Comparison of ENCODE assay signal across 19 cellular contexts in the genomic region with DNA sequence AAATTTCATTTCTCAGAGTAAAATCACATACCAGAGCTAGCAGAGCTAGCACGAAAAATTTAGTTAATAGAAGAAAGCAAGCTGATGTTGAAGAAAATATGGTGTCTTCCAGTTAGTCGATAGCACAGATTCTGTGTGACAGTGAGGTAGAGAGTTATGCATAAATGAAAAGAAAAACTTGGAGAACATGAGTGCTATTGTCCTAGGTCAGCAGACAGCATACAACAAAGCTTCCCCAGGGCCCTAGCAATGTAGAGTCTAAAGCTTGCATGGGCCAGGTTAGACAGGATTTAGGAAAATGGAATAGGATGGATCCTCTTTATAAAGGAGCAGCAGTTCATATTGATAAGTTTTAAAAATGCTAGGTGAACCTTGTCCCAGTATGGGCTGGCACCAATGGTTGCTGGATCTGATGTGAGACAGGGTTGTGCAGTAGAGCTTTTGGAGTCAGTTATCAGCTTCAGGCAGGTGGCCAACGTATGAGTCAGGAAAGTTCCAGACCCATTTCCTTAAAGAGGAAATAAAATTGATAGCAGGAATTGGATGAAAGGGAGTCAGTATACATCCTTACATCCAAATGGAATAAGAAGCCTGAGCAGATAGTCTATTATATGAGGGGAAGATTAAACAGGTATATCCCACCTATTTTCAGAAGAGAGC.
DNase-seq lines count a peak whose midpoint lies in the region; ATAC-seq and TF ChIP-seq lines count a peak whose summit lies in the region.
"Had no signal": no experiment of that assay in that cellular context is flagged by ENCODE, and none has a peak within 500 bp of the region (broad histone marks: within the 10 kb centered on the region; RNA-seq: fewer than 3 reads in every experiment).

No MANE protein-coding gene starts in this region.

- H3K36me3 ChIP-seq in thoracic aorta, result no peaks in the 10 kb centered on the region
- H3K36me3 ChIP-seq: BLaER1, spleen, upper lobe of left lung had no signal

- no peaks in the 10 kb centered on the region for H3K9me3 ChIP-seq in thoracic aorta
- H3K9me3 ChIP-seq: BLaER1, spleen, upper lobe of left lung had no signal

- no peak overlapping the region for H3K4me3 ChIP-seq in fibroblast of the aortic adventitia (ENCODE audit: low read depth, low read length)
- H3K4me3 ChIP-seq in thoracic aorta, result no peak overlapping the region
- H3K4me3 ChIP-seq: BLaER1, spleen, upper lobe of left lung had no signal

- H3K27ac ChIP-seq in RWPE1, result no peak overlapping the region
- no peak overlapping the region for H3K27ac ChIP-seq in thoracic aorta
- H3K27ac ChIP-seq: BLaER1, spleen, upper lobe of left lung had no signal

- ATAC-seq in Right ventricle myocardium superior (ENCODE audit: poor library complexity) (peak; percentile 39), Right ventricle myocardium inferior (no peak), thoracic aorta (ENCODE audit: insufficient number of reproducible peaks, low FRiP score, low read depth) (no peak), GM21737 (IDR thresholded peaks at IDR 0.05; ENCODE audit: unreplicated experiment) (no peak), GM19452 (IDR thresholded peaks at IDR 0.05; ENCODE audit: unreplicated experiment) (no peak)
- ATAC-seq: left colon; stimulated activated naive CD8-positive, alpha-beta T cell treated with anti-CD3 and anti-CD28 coated beads, Interleukin-15, amount 100 ng/mL, for 72 hours had no signal

- no peak for TF ChIP-seq CTCF in RWPE1 (conservative IDR thresholded peaks at IDR 0.05; ENCODE audit: low read depth)
- no peak for TF ChIP-seq CTCF in fibroblast of the aortic adventitia (IDR thresholded peaks at IDR 0.05; ENCODE audit: insufficient read depth, low read length)
- no peak for TF ChIP-seq CTCF in thoracic aorta (IDR thresholded peaks at IDR 0.05)

- DNase-seq in Right ventricle myocardium superior, result no peak
- no peak for DNase-seq in Right ventricle myocardium inferior (ENCODE audit: missing footprints)
- DNase-seq in RWPE1 (ENCODE audit: low spot score), result peak; percentile 16
- peak; percentile 1 for DNase-seq in fibroblast of the aortic adventitia (ENCODE audit: low read depth)
- DNase-seq in thoracic aorta (ENCODE audit: low spot score), result peak; percentile 2
- no peak for DNase-seq in NCI-H1048 (lab: John Stamatoyannopoulos, UW)
- DNase-seq: activated naive CD8-positive, alpha-beta T cell treated with anti-CD3 and anti-CD28 coated beads for 36 hours; HCEC 1CT; left colon; NCI-H1436; NCI-H510A treated with DMSO at 0.1 percent for 48 hours; RPMI8226; spleen; stimulated activated CD4-positive, alpha-beta T cell treated with anti-CD3 and anti-CD28 coated beads, Interleukin-4, amount 100 ng/mL, for 4 hours; stimulated activated naive CD8-positive, alpha-beta T cell treated with anti-CD3 and anti-CD28 coated beads, Interleukin-15, amount 100 ng/mL, for 72 hours; upper lobe of left lung had no signal

- H3K27me3 ChIP-seq in thoracic aorta (replicated peaks; ENCODE audit: insufficient read depth), result no peaks in the 10 kb centered on the region
- H3K27me3 ChIP-seq: BLaER1, spleen, upper lobe of left lung had no signal

- peaks cover 4 to 18% of the 10 kb centered on the region in 2 donors for H3K4me1 ChIP-seq in thoracic aorta (ENCODE audit: control insufficient read depth in 1 of 2, low read depth in 2 of 2)
- H3K4me1 ChIP-seq: BLaER1, spleen, upper lobe of left lung had no signal

- intact Hi-C loops in Right ventricle myocardium superior (cut with DNase I) (no loop called here), Right ventricle myocardium inferior (cut with DNase I) (no loop called here)

- CTCF ChIA-PET in RWPE1 (lab: Yijun Ruan, JAX), result interaction anchor here (0.6 kb wide), 1 partner anchor 464 kb away, joined by 4 read pairs; no protein-coding TSS in a partner anchor

- POLR2A ChIA-PET in RWPE1 (lab: Yijun Ruan, JAX; ENCODE audit: low non-redundant PET), result no interaction called here

Comparison
In these comparisons a context has a peak if more than half of its experiments do, and no peak if none do; other contexts are left out.
1. DNase-seq: peak in RWPE1 (single experiment), fibroblast of the aortic adventitia (single experiment) and thoracic aorta (single experiment); none in Right ventricle myocardium superior (single experiment), Right ventricle myocardium inferior (single experiment) and NCI-H1048 (single experiment).